Comparison of ENCODE assay signal across 10 cellular contexts in genomic region chr13:21567714-21568113, GRCh38. TPM values are rescaled to one million over a fixed set of nuclear protein-coding genes. Genes with fewer than 3 reads are reported as not detected.
A peak's percentile ranks its signal among the peaks of the same experiment; 100 is the strongest.
DNase-seq lines count a peak whose midpoint lies in the region; ATAC-seq and TF ChIP-seq lines count a peak whose summit lies in the region.
"Had no signal": no experiment of that assay in that cellular context is flagged by ENCODE, and none has a peak within 500 bp of the region (broad histone marks: within the 10 kb centered on the region; RNA-seq: fewer than 3 reads in every experiment).

No MANE protein-coding gene starts in this region.

- peaks cover under 1% of the 10 kb centered on the region for H3K9me3 Mint-ChIP-seq in nephron

- no peak for TF ChIP-seq CTCF in nephron (IDR thresholded peaks at IDR 0.05; ENCODE audit: unreplicated experiment in 3 of 3)

- H3K27me3 Mint-ChIP-seq in T-helper 17 cell (no peaks in the 10 kb centered on the region), nephron (ENCODE audit: low read depth) (no peaks in the 10 kb centered on the region)
- H3K27me3 Mint-ChIP-seq: CD4-positive, CD25-positive, alpha-beta regulatory T cell had no signal

- H3K36me3 Mint-ChIP-seq in T-helper 17 cell (ENCODE audit: low read depth) = peaks cover 10% of the 10 kb centered on the region
- peaks cover 31% of the 10 kb centered on the region for H3K36me3 Mint-ChIP-seq in nephron (ENCODE audit: low read depth)

- DNase-seq in NCI-H82 (lab: John Stamatoyannopoulos, UW) (peak; percentile 12), NCI-H82 treated with DMSO at 0.1 percent for 48 hours (lab: John Stamatoyannopoulos, UW; ENCODE audit: unreplicated experiment) (no peak), T-helper 17 cell (no peak), NCI-H774 (lab: John Stamatoyannopoulos, UW) (no peak), left lobe of liver (ENCODE audit: low spot score) (no peak), NCI-H446 treated with DMSO at 0.1 percent for 48 hours (lab: John Stamatoyannopoulos, UW) (no peak)
- DNase-seq: thyroid gland had no signal

- peaks cover 19% of the 10 kb centered on the region for H3K4me1 Mint-ChIP-seq in T-helper 17 cell
- H3K4me1 Mint-ChIP-seq in nephron = peaks cover 28% of the 10 kb centered on the region

- H3K9me3 ChIP-seq in T-helper 17 cell (ENCODE audit: control insufficient read depth, low read length, poor library complexity, severe bottlenecking) = no peaks in the 10 kb centered on the region
- H3K9me3 ChIP-seq: thyroid gland had no signal

- H3K27ac Mint-ChIP-seq in T-helper 17 cell (peak overlapping the region; percentile 29), nephron (peak overlapping the region in 2 of 3 experiments; percentile 40)

- ATAC-seq in HG02763 (IDR thresholded peaks at IDR 0.05; ENCODE audit: unreplicated experiment) = peak; percentile 44
- ATAC-seq in T-helper 17 cell = no peak
- no peak for ATAC-seq in left lobe of liver

- no peak overlapping the region for H3K4me3 Mint-ChIP-seq in T-helper 17 cell
- H3K4me3 Mint-ChIP-seq in nephron = no peak overlapping the region
- H3K4me3 Mint-ChIP-seq: CD4-positive, CD25-positive, alpha-beta regulatory T cell had no signal

RNA-seq across cellular contexts. Expression of gene MICU2, which starts 36.3 kb away (rescaled TPM):
- total RNA-seq in T-helper 17 cell (10 to 100 TPM; 30.9 to 31.4 TPM), left lobe of liver (13.2 TPM)
